10 cellular contexts compared by ENCODE assay signal in the genomic region with DNA sequence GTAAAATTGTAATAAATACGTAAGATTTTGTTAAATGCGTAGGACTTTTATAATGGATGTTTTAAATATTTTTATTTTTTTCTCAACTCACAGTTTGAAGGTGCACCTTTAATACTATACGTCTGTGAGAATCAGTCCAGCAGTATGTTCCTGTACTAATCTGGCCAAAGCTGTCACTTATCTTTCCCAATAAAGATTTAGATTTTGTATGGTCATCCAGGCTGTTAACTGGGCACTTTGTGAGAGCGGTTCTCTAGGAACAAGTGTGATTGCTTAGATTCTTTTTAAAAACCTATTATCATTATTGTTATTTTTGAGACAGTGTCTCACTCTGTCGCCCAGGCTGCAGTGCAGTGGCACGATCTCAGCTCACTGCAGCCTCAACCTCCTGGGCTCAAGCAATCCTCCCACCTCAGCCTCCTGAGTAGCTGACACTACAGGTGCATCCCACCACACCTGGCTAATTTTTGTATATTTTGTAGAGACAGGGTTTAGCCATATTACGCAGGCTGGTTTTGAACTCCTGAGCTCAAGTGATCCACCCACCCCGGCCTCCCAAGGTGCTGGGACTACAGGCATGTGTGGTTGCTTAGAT. TPM values are rescaled to one million over a fixed set of nuclear protein-coding genes. Genes with fewer than 3 reads are reported as not detected.
DNase-seq lines count a peak whose midpoint lies in the region; ATAC-seq and TF ChIP-seq lines count a peak whose summit lies in the region.
"Had no signal": no experiment of that assay in that cellular context is flagged by ENCODE, and none has a peak within 500 bp of the region (broad histone marks: within the 10 kb centered on the region; RNA-seq: fewer than 3 reads in every experiment).

No MANE protein-coding gene starts in this region.

- H3K27ac ChIP-seq in 22Rv1, result peak overlapping the region; percentile 94
- H3K27ac ChIP-seq in HUES64 (ENCODE audit: low read depth, low read length), result no peak overlapping the region
- H3K27ac ChIP-seq in mammary epithelial cell (ENCODE audit: insufficient read depth, low read depth, low read length), result peak overlapping the region; percentile 79
- H3K27ac ChIP-seq in muscle layer of duodenum (ENCODE audit: low read length), result peak overlapping the region; percentile 53

- dilution Hi-C loops in mammary epithelial cell (cut with HindIII; ENCODE audit: low sequenced_read_pairs), result no loop called here

- H3K36me3 ChIP-seq in HUES64 (ENCODE audit: insufficient read depth, low read length) (no peaks in the 10 kb centered on the region), mammary epithelial cell (ENCODE audit: insufficient read depth, low read length) (peaks cover 4% of the 10 kb centered on the region), muscle layer of duodenum (ENCODE audit: control insufficient read depth in 1 of 2, insufficient read depth in 2 of 2, low read length in 2 of 2) (no peaks in the 10 kb centered on the region)

- DNase-seq in mammary epithelial cell (no peak), GM13977 (ENCODE audit: low spot score) (no peak), SHP77 (lab: John Stamatoyannopoulos, UW) (no peak)
- DNase-seq: NCI-H2107 had no signal

- intact Hi-C loops in mammary epithelial cell (cut with micrococcal nuclease), result no loop called here

- H3K9me3 ChIP-seq in HUES64 (ENCODE audit: insufficient read depth, low read depth, low read length) (peaks cover 6% of the 10 kb centered on the region; the same call in 1 of the 2 replicates), mammary epithelial cell (replicated peaks; ENCODE audit: insufficient read depth, low read length) (peaks cover 6% of the 10 kb centered on the region), muscle layer of duodenum (ENCODE audit: control insufficient read depth in 1 of 2, low read length in 2 of 2) (no peaks in the 10 kb centered on the region)

- 91% methylated on average over 7 of the region's 8 CpGs for WGBS in HUES64
- 61% methylated on average over 8 of the region's 8 CpGs for WGBS in mammary epithelial cell (ENCODE audit: low coverage, missing lambda C conversion rate)

- H4K20me1 ChIP-seq in mammary epithelial cell (ENCODE audit: insufficient read depth, low read length), result no peaks in the 10 kb centered on the region

- H3K4me3 ChIP-seq in HUES64 (ENCODE audit: low read length) (peak overlapping the region; percentile 82), mammary epithelial cell (replicated peaks in 1 of 3; ENCODE audit: insufficient read depth in 1 of 3, low read depth in 2 of 3, low read length in 3 of 3) (peak overlapping the region; percentile 81 to 91 (median 83)), muscle layer of duodenum (ENCODE audit: low read depth in 1 of 2, low read length in 2 of 2) (peak overlapping the region; percentile 68 to 92)

- CTCF ChIA-PET in mammary epithelial cell (lab: Charles Lee; ENCODE audit: low non-redundant PET), result no interaction called here

- in situ Hi-C loops in mammary epithelial cell (cut with MboI; ENCODE audit: low sequenced_read_pairs in 2 of 2) (no loop called here), GM13977 (cut with MboI; ENCODE audit: low pct_unique_long_range_greater_than_20kb, low sequenced_read_pairs, unreplicated experiment) (no loop called here)

- H3K9ac ChIP-seq in HUES64 (ENCODE audit: low read depth, low read length) (no peak overlapping the region; the same call in 1 of the 2 replicates), mammary epithelial cell (ENCODE audit: insufficient read depth, low read length) (peak overlapping the region; percentile 87)

- H2AFZ ChIP-seq in mammary epithelial cell (ENCODE audit: low read depth, low read length), result no peak overlapping the region

- H3K4me2 ChIP-seq in mammary epithelial cell (ENCODE audit: insufficient read depth, low read depth, low read length), result peak overlapping the region; percentile 93

- peaks cover 62% of the 10 kb centered on the region for H3K79me2 ChIP-seq in mammary epithelial cell (ENCODE audit: insufficient read depth, low read length)

- TF ChIP-seq CTCF in 22Rv1 (IDR thresholded peaks at IDR 0.05) (no peak), mammary epithelial cell (conservative IDR thresholded peaks at IDR 0.05 in 1 of 2, IDR thresholded peaks at IDR 0.05 in 1 of 2; ENCODE audit: extremely low read depth in 1 of 2, insufficient read depth in 1 of 2, low read depth in 1 of 2, low read length in 2 of 2) (no peak), GM13977 (IDR thresholded peaks at IDR 0.05; ENCODE audit: extremely low read depth, insufficient read depth, missing control alignments) (no peak)

- BruUV-seq in mammary epithelial cell (replicated peaks; lab: Mats Ljungman, UMichigan), result no TSS peak

- no peak for ATAC-seq in HG02884 (IDR thresholded peaks at IDR 0.05; ENCODE audit: unreplicated experiment)
- no peak for ATAC-seq in HG03378 (IDR thresholded peaks at IDR 0.05; ENCODE audit: unreplicated experiment)

- H3K27me3 ChIP-seq in HUES64 (ENCODE audit: insufficient read depth, low read length), result peaks cover 27% of the 10 kb centered on the region
- no peaks in the 10 kb centered on the region for H3K27me3 ChIP-seq in mammary epithelial cell (ENCODE audit: insufficient read depth, low read length)
- H3K27me3 ChIP-seq in muscle layer of duodenum (ENCODE audit: low read depth, low read length), result no peaks in the 10 kb centered on the region

- H3K4me1 ChIP-seq in HUES64 (ENCODE audit: insufficient read depth, low read length) (peaks cover 6% of the 10 kb centered on the region; the same call in 1 of the 2 replicates), mammary epithelial cell (ENCODE audit: insufficient read depth, low read length) (peaks cover 27% of the 10 kb centered on the region), muscle layer of duodenum (ENCODE audit: control insufficient read depth in 1 of 2, insufficient read depth in 2 of 2, low read length in 2 of 2) (peaks cover 0 to 13% of the 10 kb centered on the region in 2 donors)

RNA-seq across cellular contexts. Expression of a gene that starts 1.7 kb away (rescaled TPM):
- polyA plus RNA-seq in HUES64 (2013, experiment 1 of 2), result 10.3 TPM
- 10.3 TPM for polyA plus RNA-seq in HUES64 (2013, experiment 2 of 2)
- 10 to 100 TPM; 34.6 to 84.0 TPM for total RNA-seq in mammary epithelial cell
- polyA plus RNA-seq in mammary epithelial cell, result 30.9 TPM
- 37.9 TPM for polyA minus RNA-seq in mammary epithelial cell

RNA-seq across cellular contexts. Expression of a gene that starts 58.4 kb away (rescaled TPM):
- polyA plus RNA-seq in HUES64 (2013, experiment 1 of 2), result not detected
- polyA plus RNA-seq in HUES64 (2013, experiment 2 of 2), result not detected
- total RNA-seq in mammary epithelial cell, result 1 to 10 TPM; 1.5 to 5.2 TPM
- 6.9 TPM for polyA plus RNA-seq in mammary epithelial cell
- polyA minus RNA-seq in mammary epithelial cell, result 10.9 TPM
- total RNA-seq: lung microvascular endothelial cell had no signal
